In genomic region chr10:6977641-6978627, GRCh38 we compare ENCODE assay signal across 15 cellular contexts.
DNase-seq lines count a peak whose midpoint lies in the region; TF ChIP-seq lines count a peak whose summit lies in the region.
"Had no signal": no experiment of that assay in that cellular context is flagged by ENCODE, and none has a peak within 500 bp of the region (broad histone marks: within the 10 kb centered on the region; RNA-seq: fewer than 3 reads in every experiment).

No MANE protein-coding gene starts in this region.

- H4K8ac ChIP-seq in mesendoderm (ENCODE audit: low read depth, low read length) = no peak overlapping the region

- no peak overlapping the region for H2BK5ac ChIP-seq in mesendoderm (ENCODE audit: low read length)

- H3K4me3 ChIP-seq in A673 (ENCODE audit: low read depth, low read length, poor library complexity, severe bottlenecking) (no peak overlapping the region), HUES48 (ENCODE audit: low read depth, low read length) (no peak overlapping the region), SU-DHL-6 (ENCODE audit: insufficient read depth, low read length, poor library complexity, severe bottlenecking) (no peak overlapping the region), mesendoderm (ENCODE audit: low read length) (no peak overlapping the region)

- H3F3A ChIP-seq in SU-DHL-6 (ENCODE audit: insufficient read depth) = no peaks in the 10 kb centered on the region

- H3K23ac ChIP-seq in mesendoderm (ENCODE audit: low read length) = no peak overlapping the region

- no peaks in the 10 kb centered on the region for H3K9me2 ChIP-seq in SU-DHL-6 (replicated peaks; ENCODE audit: insufficient read depth, low read length)

- no peak overlapping the region for H3K56ac ChIP-seq in mesendoderm (ENCODE audit: low read length)

- H2AK5ac ChIP-seq in mesendoderm (ENCODE audit: low read length) = no peak overlapping the region

- no peak overlapping the region for H2AFZ ChIP-seq in SU-DHL-6 (ENCODE audit: low read depth, low read length, severe bottlenecking)

- POLR2A ChIA-PET in A673 (lab: Charles Lee; ENCODE audit: low non-redundant PET) = no interaction called here

- CTCF ChIA-PET in A673 (lab: Charles Lee) = interaction anchor here (1.0 kb wide), 1 partner anchor 140 kb away, joined by 3 read pairs; no protein-coding TSS in a partner anchor

- H3K79me1 ChIP-seq in mesendoderm (ENCODE audit: low read length) = no peaks in the 10 kb centered on the region

- intact Hi-C loops in A673 (cut with micrococcal nuclease; ENCODE audit: unreplicated experiment) = no loop called here

- H3K4me2 ChIP-seq in SU-DHL-6 (ENCODE audit: low read depth, low read length, poor library complexity, severe bottlenecking) (no peak overlapping the region), mesendoderm (ENCODE audit: low read length) (no peak overlapping the region)

- H3K36me3 ChIP-seq in A673 (ENCODE audit: insufficient read depth, low read length, poor library complexity, severe bottlenecking) (no peaks in the 10 kb centered on the region), HUES48 (ENCODE audit: control insufficient read depth, insufficient read depth, low read length) (no peaks in the 10 kb centered on the region), SU-DHL-6 (ENCODE audit: low read length) (no peaks in the 10 kb centered on the region), mesendoderm (ENCODE audit: control insufficient read depth, insufficient read depth, low read length) (no peaks in the 10 kb centered on the region)

- H4K20me1 ChIP-seq in SU-DHL-6 (ENCODE audit: low read depth, low read length) = no peaks in the 10 kb centered on the region

- H3K27ac ChIP-seq in A673 (ENCODE audit: low read depth, low read length, poor library complexity, severe bottlenecking) = no peak overlapping the region
- H3K27ac ChIP-seq in HUES48 (ENCODE audit: low read depth, low read length) = peak overlapping the region; percentile 2
- no peak overlapping the region for H3K27ac ChIP-seq in SU-DHL-6 (ENCODE audit: low read depth, low read length)
- no peak overlapping the region for H3K27ac ChIP-seq in mesendoderm (ENCODE audit: low read depth, low read length)

- no peak overlapping the region for H2BK15ac ChIP-seq in mesendoderm (replicated peaks; ENCODE audit: low read depth)

- no peak overlapping the region for H3K4ac ChIP-seq in mesendoderm (ENCODE audit: low read depth, low read length)

- no peak overlapping the region for H3K18ac ChIP-seq in mesendoderm (ENCODE audit: low read length)

- no TSS peak for BruUV-seq in A673 (replicated peaks; lab: Mats Ljungman, UMichigan)

- no peak overlapping the region for H2BK120ac ChIP-seq in mesendoderm (ENCODE audit: low read depth, low read length)

- H4K5ac ChIP-seq in mesendoderm (ENCODE audit: low read length) = no peak overlapping the region

- H3K9ac ChIP-seq in HUES48 (ENCODE audit: low read depth, low read length) (no peak overlapping the region), SU-DHL-6 (ENCODE audit: low read length) (no peak overlapping the region), mesendoderm (ENCODE audit: low read length) (no peak overlapping the region)

- H3K27me3 ChIP-seq in A673 (replicated peaks; ENCODE audit: insufficient read depth, low read depth, low read length, poor library complexity) = peaks cover 90% of the 10 kb centered on the region
- no peaks in the 10 kb centered on the region for H3K27me3 ChIP-seq in HUES48 (ENCODE audit: control insufficient read depth, insufficient read depth, low read length)
- H3K27me3 ChIP-seq in SU-DHL-6 (ENCODE audit: low read length) = no peaks in the 10 kb centered on the region
- no peaks in the 10 kb centered on the region for H3K27me3 ChIP-seq in mesendoderm (ENCODE audit: insufficient read depth, low read length, poor library complexity)

- WGBS in mesendoderm (ENCODE audit: extremely low coverage, insufficient coverage, low lambda C conversion rate) = no CpG with 5 or more reads among the region's 15 CpGs

- no peaks in the 10 kb centered on the region for H3K4me1 ChIP-seq in A673 (ENCODE audit: insufficient read depth, low read length, poor library complexity, severe bottlenecking)
- H3K4me1 ChIP-seq in HUES48 (ENCODE audit: control insufficient read depth, insufficient read depth, low read length) = peaks cover 11% of the 10 kb centered on the region; the same call in 1 of the 2 replicates
- H3K4me1 ChIP-seq in mesendoderm (ENCODE audit: control insufficient read depth, low read depth, low read length) = no peaks in the 10 kb centered on the region
- H3K4me1 ChIP-seq: Caco-2 had no signal

- TF ChIP-seq CTCF in A673 (conservative IDR thresholded peaks at IDR 0.05; ENCODE audit: low read depth, low read length) (no peak; the same call in 1 of the 2 replicates), SU-DHL-6 (IDR thresholded peaks at IDR 0.05; ENCODE audit: insufficient read depth, low read length, poor library complexity, severe bottlenecking) (peak; percentile 59)

- H3K9me3 ChIP-seq in A673 (ENCODE audit: low read depth, low read length, poor library complexity, severe bottlenecking) = no peaks in the 10 kb centered on the region
- no peaks in the 10 kb centered on the region for H3K9me3 ChIP-seq in HUES48 (ENCODE audit: control insufficient read depth, insufficient read depth, low read length)
- H3K9me3 ChIP-seq in SU-DHL-6 (ENCODE audit: insufficient read depth, low read length) = no peaks in the 10 kb centered on the region

- DNase-seq in A673 (ENCODE audit: low spot score) (peak; percentile 25), mesendoderm (peak; percentile 54), glomerular visceral epithelial cell (ENCODE audit: extremely low spot score) (no peak), DMS53 treated with DMSO at 0.1 percent for 48 hours (lab: John Stamatoyannopoulos, UW; ENCODE audit: unreplicated experiment) (no peak), nucleus accumbens (lab: John Stamatoyannopoulos, UW) (no peak), NCI-H2196 treated with DMSO at 0.1 percent for 48 hours (lab: John Stamatoyannopoulos, UW; ENCODE audit: unreplicated experiment) (no peak)
- DNase-seq: Caco-2, DMS53, Karpas-422, NCI-H1417 treated with DMSO at 0.1 percent for 48 hours, NCI-H2081, NCI-H748 treated with DMSO at 0.1 percent for 48 hours, SHP77 treated with DMSO at 0.1 percent for 48 hours had no signal

- H3K79me2 ChIP-seq in SU-DHL-6 (ENCODE audit: insufficient read depth, low read length) = no peaks in the 10 kb centered on the region
- no peaks in the 10 kb centered on the region for H3K79me2 ChIP-seq in mesendoderm (ENCODE audit: control insufficient read depth, insufficient read depth, low read length)

Comparison
In these comparisons a context has a peak if more than half of its experiments do, and no peak if none do; other contexts are left out.
1. DNase-seq: peak in A673 (single experiment) and mesendoderm (single experiment); none in glomerular visceral epithelial cell (single experiment), DMS53 treated with DMSO at 0.1 percent for 48 hours (single experiment), nucleus accumbens (0 of 56) and NCI-H2196 treated with DMSO at 0.1 percent for 48 hours (single experiment).